ENCODE assay signal across 25 cellular contexts in the genomic region with DNA sequence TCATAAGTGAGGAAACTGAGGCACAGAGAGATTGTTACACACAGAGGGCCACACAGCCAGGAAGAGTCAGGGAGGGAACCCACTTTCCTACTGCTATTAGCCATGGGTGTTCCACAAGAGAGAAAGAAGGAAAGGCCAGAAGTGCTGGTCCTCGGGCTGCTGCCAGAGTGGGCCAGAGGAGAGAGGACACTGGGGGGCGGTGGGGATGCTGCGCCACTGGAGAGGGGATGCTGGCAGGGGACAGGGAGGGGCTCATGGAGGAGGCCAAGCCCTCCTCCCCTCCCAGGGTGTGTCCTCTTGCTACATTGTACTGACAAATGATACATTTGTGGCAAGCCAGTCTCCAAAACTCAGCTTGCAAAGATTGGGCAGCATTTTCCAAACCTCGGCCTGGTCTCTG. TPM values are rescaled to one million over a fixed set of nuclear protein-coding genes. Genes with fewer than 3 reads are reported as not detected.
DNase-seq lines count a peak whose midpoint lies in the region; ATAC-seq and TF ChIP-seq lines count a peak whose summit lies in the region.
"Had no signal": no experiment of that assay in that cellular context is flagged by ENCODE, and none has a peak within 500 bp of the region (broad histone marks: within the 10 kb centered on the region; RNA-seq: fewer than 3 reads in every experiment).

No MANE protein-coding gene starts in this region.

- no peak overlapping the region for H3K4me3 Mint-ChIP-seq in activated CD8-positive, alpha-beta memory T cell treated with anti-CD3 and anti-CD28 coated beads, Interleukin-2, amount 10 ng/mL, durations not matched to agents 7 days and 5 days
- no peak overlapping the region for H3K4me3 Mint-ChIP-seq in CD4-positive, alpha-beta T cell
- peak overlapping the region; percentile 15 for H3K4me3 Mint-ChIP-seq in activated T-helper 1 cell treated with anti-CD3 and anti-CD28 coated beads, Interleukin-12 subunit alpha, Interleukin-12 subunit beta, Interleukin-2, Interleukin-4 antibody, amounts not matched to agents 30 ng/mL and 10 ng/mL and 1 ng/mL, durations not matched to agents 14 hours and 24 hours and 36 hours
- H3K4me3 Mint-ChIP-seq in natural killer cell, result no peak overlapping the region
- no peak overlapping the region for H3K4me3 Mint-ChIP-seq in glutamatergic neuron (ENCODE audit: unreplicated experiment)
- H3K4me3 Mint-ChIP-seq: activated CD4-positive, alpha-beta T cell treated with anti-CD3 and anti-CD28 coated beads, Interleukin-2, amount 10 ng/mL, durations not matched to agents 7 days and 5 days; naive B cell had no signal

- intact Hi-C loops in CD4-positive, alpha-beta T cell (cut with DNase I, micrococcal nuclease), result no loop called here
- intact Hi-C loops in activated T-helper 1 cell treated with anti-CD3 and anti-CD28 coated beads, Interleukin-12 subunit alpha, Interleukin-12 subunit beta, Interleukin-2, Interleukin-4 antibody, amounts not matched to agents 30 ng/mL and 10 ng/mL and 1 ng/mL, durations not matched to agents 14 hours and 24 hours and 36 hours (cut with micrococcal nuclease), result no loop called here
- intact Hi-C loops in natural killer cell (cut with micrococcal nuclease), result no loop called here

- H3K27ac Mint-ChIP-seq in activated CD8-positive, alpha-beta memory T cell treated with anti-CD3 and anti-CD28 coated beads, Interleukin-2, amount 10 ng/mL, durations not matched to agents 7 days and 5 days, result peak overlapping the region; percentile 65
- peak overlapping the region; percentile 74 for H3K27ac Mint-ChIP-seq in CD4-positive, alpha-beta T cell
- H3K27ac Mint-ChIP-seq in activated T-helper 1 cell treated with anti-CD3 and anti-CD28 coated beads, Interleukin-12 subunit alpha, Interleukin-12 subunit beta, Interleukin-2, Interleukin-4 antibody, amounts not matched to agents 30 ng/mL and 10 ng/mL and 1 ng/mL, durations not matched to agents 14 hours and 24 hours and 36 hours, result peak overlapping the region; percentile 79
- peak overlapping the region; percentile 93 to 98 for H3K27ac Mint-ChIP-seq in natural killer cell
- no peak overlapping the region for H3K27ac Mint-ChIP-seq in glutamatergic neuron (ENCODE audit: unreplicated experiment)

- H3K9me3 Mint-ChIP-seq in activated CD8-positive, alpha-beta memory T cell treated with anti-CD3 and anti-CD28 coated beads, Interleukin-2, amount 10 ng/mL, durations not matched to agents 7 days and 5 days (ENCODE audit: low read depth), result no peaks in the 10 kb centered on the region
- no peaks in the 10 kb centered on the region for H3K9me3 Mint-ChIP-seq in CD4-positive, alpha-beta T cell
- no peaks in the 10 kb centered on the region for H3K9me3 Mint-ChIP-seq in activated T-helper 1 cell treated with anti-CD3 and anti-CD28 coated beads, Interleukin-12 subunit alpha, Interleukin-12 subunit beta, Interleukin-2, Interleukin-4 antibody, amounts not matched to agents 30 ng/mL and 10 ng/mL and 1 ng/mL, durations not matched to agents 14 hours and 24 hours and 36 hours
- H3K9me3 Mint-ChIP-seq in natural killer cell, result no peaks in the 10 kb centered on the region
- H3K9me3 Mint-ChIP-seq in glutamatergic neuron (ENCODE audit: unreplicated experiment), result peaks cover 3% of the 10 kb centered on the region
- H3K9me3 Mint-ChIP-seq: activated CD4-positive, alpha-beta T cell treated with anti-CD3 and anti-CD28 coated beads, Interleukin-2, amount 10 ng/mL, durations not matched to agents 7 days and 5 days had no signal

- no peak for DNase-seq in activated CD8-positive, alpha-beta memory T cell treated with anti-CD3 and anti-CD28 coated beads, Interleukin-2, amount 10 ng/mL, durations not matched to agents 7 days and 5 days
- no peak for DNase-seq in activated CD8-positive, alpha-beta memory T cell treated with anti-CD3 and anti-CD28 coated beads for 24 hours
- no peak for DNase-seq in CD4-positive, alpha-beta T cell
- no peak for DNase-seq in activated T-helper 1 cell treated with anti-CD3 and anti-CD28 coated beads, Interleukin-12 subunit alpha, Interleukin-12 subunit beta, Interleukin-2, Interleukin-4 antibody, amounts not matched to agents 30 ng/mL and 10 ng/mL and 1 ng/mL, durations not matched to agents 14 hours and 24 hours and 36 hours (ENCODE audit: low spot score)
- no peak for DNase-seq in natural killer cell
- no peak for DNase-seq in glutamatergic neuron
- DNase-seq in UCSD-AML1 (lab: John Stamatoyannopoulos, UW; ENCODE audit: unreplicated experiment), result no peak
- DNase-seq: activated CD4-positive, alpha-beta T cell treated with anti-CD3 and anti-CD28 coated beads, Interleukin-2, amount 10 ng/mL, durations not matched to agents 7 days and 5 days; amniotic stem cell; Calu3; effector CD8-positive, alpha-beta T cell; gastrocnemius medialis; hippocampal formation; naive B cell; NCI-H1436 treated with DMSO at 0.1 percent for 48 hours; NCI-H2171; NCI-H524; ovary; stimulated activated naive CD4-positive, alpha-beta T cell had no signal

- H3K36me3 Mint-ChIP-seq in activated CD8-positive, alpha-beta memory T cell treated with anti-CD3 and anti-CD28 coated beads, Interleukin-2, amount 10 ng/mL, durations not matched to agents 7 days and 5 days, result peaks cover 92% of the 10 kb centered on the region
- peaks cover 99% of the 10 kb centered on the region for H3K36me3 Mint-ChIP-seq in CD4-positive, alpha-beta T cell (ENCODE audit: low read depth)
- peaks cover 79% of the 10 kb centered on the region for H3K36me3 Mint-ChIP-seq in activated T-helper 1 cell treated with anti-CD3 and anti-CD28 coated beads, Interleukin-12 subunit alpha, Interleukin-12 subunit beta, Interleukin-2, Interleukin-4 antibody, amounts not matched to agents 30 ng/mL and 10 ng/mL and 1 ng/mL, durations not matched to agents 14 hours and 24 hours and 36 hours (ENCODE audit: low read depth)
- H3K36me3 Mint-ChIP-seq in natural killer cell (peaks cover 39% of the 10 kb centered on the region), glutamatergic neuron (ENCODE audit: unreplicated experiment) (peaks cover 5% of the 10 kb centered on the region)

- H3K9me3 ChIP-seq in CD4-positive, alpha-beta T cell (ENCODE audit: control insufficient read depth, low read length), result no peaks in the 10 kb centered on the region
- H3K9me3 ChIP-seq: A549, esophagus muscularis mucosa, gastrocnemius medialis, ovary, Peyer's patch had no signal

- H3K4me1 Mint-ChIP-seq in activated CD8-positive, alpha-beta memory T cell treated with anti-CD3 and anti-CD28 coated beads, Interleukin-2, amount 10 ng/mL, durations not matched to agents 7 days and 5 days, result peaks cover 97% of the 10 kb centered on the region
- H3K4me1 Mint-ChIP-seq in CD4-positive, alpha-beta T cell (ENCODE audit: low read depth), result peaks cover 86% of the 10 kb centered on the region
- H3K4me1 Mint-ChIP-seq in activated T-helper 1 cell treated with anti-CD3 and anti-CD28 coated beads, Interleukin-12 subunit alpha, Interleukin-12 subunit beta, Interleukin-2, Interleukin-4 antibody, amounts not matched to agents 30 ng/mL and 10 ng/mL and 1 ng/mL, durations not matched to agents 14 hours and 24 hours and 36 hours (ENCODE audit: low read depth), result peaks cover 89% of the 10 kb centered on the region
- H3K4me1 Mint-ChIP-seq in natural killer cell, result peaks cover 78 to 90% of the 10 kb centered on the region in 2 donors
- no peaks in the 10 kb centered on the region for H3K4me1 Mint-ChIP-seq in glutamatergic neuron (ENCODE audit: low read depth, unreplicated experiment)

- CTCF ChIA-PET in activated CD8-positive, alpha-beta memory T cell treated with anti-CD3 and anti-CD28 coated beads, Interleukin-2, amount 10 ng/mL, durations not matched to agents 7 days and 5 days (lab: Charles Lee), result interaction anchor here (1.4 to 39.2 kb wide), 6 partner anchors 9 to 60 kb away, joined by 3 to 459 read pairs (median 22); a partner anchor contains a TSS
- CTCF ChIA-PET in CD4-positive, alpha-beta T cell (lab: Charles Lee), result interaction anchor here (1.3 to 2.3 kb wide), 3 partner anchors 46 to 58 kb away, joined by 5 to 7 read pairs (median 5); no protein-coding TSS in a partner anchor

- POLR2A ChIA-PET in CD4-positive, alpha-beta T cell (lab: Charles Lee), result interaction anchor here (1.3 to 24.2 kb wide), 6 partner anchors 7 to 56 kb away, joined by 3 to 392 read pairs (median 168); a partner anchor contains a TSS

- no peak overlapping the region for H3K27ac ChIP-seq in CD4-positive, alpha-beta T cell (ENCODE audit: low read depth, low read length)
- H3K27ac ChIP-seq: A549, esophagus muscularis mucosa, gastrocnemius medialis, KMS-11, ovary, Peyer's patch had no signal

- H3K27me3 Mint-ChIP-seq in activated CD8-positive, alpha-beta memory T cell treated with anti-CD3 and anti-CD28 coated beads, Interleukin-2, amount 10 ng/mL, durations not matched to agents 7 days and 5 days, result no peaks in the 10 kb centered on the region
- no peaks in the 10 kb centered on the region for H3K27me3 Mint-ChIP-seq in CD4-positive, alpha-beta T cell
- H3K27me3 Mint-ChIP-seq in activated T-helper 1 cell treated with anti-CD3 and anti-CD28 coated beads, Interleukin-12 subunit alpha, Interleukin-12 subunit beta, Interleukin-2, Interleukin-4 antibody, amounts not matched to agents 30 ng/mL and 10 ng/mL and 1 ng/mL, durations not matched to agents 14 hours and 24 hours and 36 hours (ENCODE audit: insufficient read depth), result no peaks in the 10 kb centered on the region
- no peaks in the 10 kb centered on the region for H3K27me3 Mint-ChIP-seq in natural killer cell (ENCODE audit: low read depth in 2 of 2)
- peaks cover 3% of the 10 kb centered on the region for H3K27me3 Mint-ChIP-seq in glutamatergic neuron (ENCODE audit: unreplicated experiment)
- H3K27me3 Mint-ChIP-seq: activated CD4-positive, alpha-beta T cell treated with anti-CD3 and anti-CD28 coated beads, Interleukin-2, amount 10 ng/mL, durations not matched to agents 7 days and 5 days; naive B cell had no signal

- ATAC-seq in activated CD8-positive, alpha-beta memory T cell treated with anti-CD3 and anti-CD28 coated beads, Interleukin-2, amount 10 ng/mL, durations not matched to agents 7 days and 5 days, result no peak
- ATAC-seq in CD4-positive, alpha-beta T cell (ENCODE audit: poor library complexity), result no peak
- ATAC-seq in natural killer cell, result no peak
- no peak for ATAC-seq in GM21515 (IDR thresholded peaks at IDR 0.05; ENCODE audit: unreplicated experiment)
- ATAC-seq: A549, gastrocnemius medialis, left lobe of liver had no signal

- no peaks in the 10 kb centered on the region for H3K27me3 ChIP-seq in CD4-positive, alpha-beta T cell (ENCODE audit: control insufficient read depth, insufficient read depth, low read length)
- H3K27me3 ChIP-seq: esophagus muscularis mucosa, gastrocnemius medialis, ovary, Peyer's patch had no signal

- TF ChIP-seq CTCF in CD4-positive, alpha-beta T cell (IDR thresholded peaks at IDR 0.05), result no peak
- no peak for TF ChIP-seq CTCF in natural killer cell (IDR thresholded peaks at IDR 0.05)
- TF ChIP-seq CTCF in glutamatergic neuron (IDR thresholded peaks at IDR 0.05; ENCODE audit: partially characterized antibody, unreplicated experiment), result no peak

RNA-seq across cellular contexts. Expression of a gene that starts 9.9 kb away (rescaled TPM):
- total RNA-seq in activated CD8-positive, alpha-beta memory T cell treated with anti-CD3 and anti-CD28 coated beads, Interleukin-2, amount 10 ng/mL, durations not matched to agents 7 days and 5 days, result 100 to 1,000 TPM; 247 to 260 TPM
- 100 to 1,000 TPM; 193 to 203 TPM for total RNA-seq in CD4-positive, alpha-beta T cell
- 87.8 and 88.3 TPM in 2 replicates for total RNA-seq in activated T-helper 1 cell treated with anti-CD3 and anti-CD28 coated beads, Interleukin-12 subunit alpha, Interleukin-12 subunit beta, Interleukin-2, Interleukin-4 antibody, amounts not matched to agents 30 ng/mL and 10 ng/mL and 1 ng/mL, durations not matched to agents 14 hours and 24 hours and 36 hours
- total RNA-seq in natural killer cell (100 to 1,000 TPM; 263 to 286 (median 268) TPM), glutamatergic neuron (ENCODE audit: unreplicated experiment) (5.8 TPM)

Comparison
In these comparisons a context has a peak if more than half of its experiments do, and no peak if none do; other contexts are left out.
1. RNA of a gene that starts 9.9 kb away (total RNA-seq): 263 to 286 TPM in natural killer cell, 247 to 260 TPM in activated CD8-positive, alpha-beta memory T cell treated with anti-CD3 and anti-CD28 coated beads, Interleukin-2, amount 10 ng/mL, durations not matched to agents 7 days and 5 days, 193 to 203 TPM in CD4-positive, alpha-beta T cell and 87.8 to 88.3 TPM in activated T-helper 1 cell treated with anti-CD3 and anti-CD28 coated beads, Interleukin-12 subunit alpha, Interleukin-12 subunit beta, Interleukin-2, Interleukin-4 antibody, amounts not matched to agents 30 ng/mL and 10 ng/mL and 1 ng/mL, durations not matched to agents 14 hours and 24 hours and 36 hours; 5.8 TPM in glutamatergic neuron (single experiment); every median in the first group is over 10 times any median in the second.